In genomic region chr2:46500801-46501200, GRCh38 we compare ENCODE assay signal across 11 cellular contexts. TPM values are rescaled to one million over a fixed set of nuclear protein-coding genes. Genes with fewer than 3 reads are reported as not detected.
A peak's percentile ranks its signal among the peaks of the same experiment; 100 is the strongest.
DNase-seq lines count a peak whose midpoint lies in the region; ATAC-seq, FAIRE-seq and TF ChIP-seq lines count a peak whose summit lies in the region.
"Had no signal": no experiment of that assay in that cellular context is flagged by ENCODE, and none has a peak within 500 bp of the region (broad histone marks: within the 10 kb centered on the region; RNA-seq: fewer than 3 reads in every experiment).

No MANE protein-coding gene starts in this region.

- peaks cover 22% of the 10 kb centered on the region for H3K27me3 ChIP-seq in GM23338 (ENCODE audit: insufficient read depth)
- peaks cover 7% of the 10 kb centered on the region for H3K27me3 ChIP-seq in adipocyte (replicated peaks; ENCODE audit: control insufficient read depth, insufficient read depth, low read length)
- H3K27me3 ChIP-seq in prostate gland (replicated peaks; ENCODE audit: insufficient read depth), result no peaks in the 10 kb centered on the region
- H3K27me3 ChIP-seq: sigmoid colon had no signal

- 69% methylated on average over 6 of the region's 6 CpGs for WGBS in A549 (ENCODE audit: missing lambda C conversion rate)
- 80% methylated on average over 6 of the region's 6 CpGs for WGBS in prostate gland

- H3K9ac ChIP-seq in adipocyte (ENCODE audit: low read length), result no peak overlapping the region

- H3K36me3 ChIP-seq in GM23338 (ENCODE audit: insufficient read depth), result no peaks in the 10 kb centered on the region
- no peaks in the 10 kb centered on the region for H3K36me3 ChIP-seq in adipocyte (ENCODE audit: control insufficient read depth, insufficient read depth, low read length, severe bottlenecking)
- H3K36me3 ChIP-seq in prostate gland, result no peaks in the 10 kb centered on the region
- H3K36me3 ChIP-seq: sigmoid colon had no signal

- CTCF ChIA-PET in A549 (lab: Yijun Ruan, JAX), result interaction anchor here (0.7 kb wide), 1 partner anchor 149 kb away, joined by 3 read pairs; no protein-coding TSS in a partner anchor

- H3K4me3 Mint-ChIP-seq in GM23338, result no peak overlapping the region
- peak overlapping the region in 9 of 10 donors; percentile 42 to 97 (median 88) for H3K4me3 Mint-ChIP-seq in naive thymus-derived CD8-positive, alpha-beta T cell

- H3K4me2 ChIP-seq in A549 (peak overlapping the region; percentile 94), GM23338 (peak overlapping the region; percentile 82; the same call in 1 of the 2 replicates)

- no peaks in the 10 kb centered on the region for H4K20me1 ChIP-seq in GM23338 (replicated peaks; ENCODE audit: insufficient read depth)

- intact Hi-C loops in prostate gland (cut with DNase I), result no loop called here

- DNase-seq in A549 (ENCODE audit: low read depth in 1 of 2, low spot score in 1 of 2) (no peak), GM23338 (ENCODE audit: low spot score) (no peak), adipocyte (ENCODE audit: low read depth) (no peak), prostate gland (ENCODE audit: low spot score) (no peak), NCI-H2227 (lab: John Stamatoyannopoulos, UW; ENCODE audit: unreplicated experiment) (no peak), NCI-H345 treated with DMSO at 0.1 percent for 48 hours (lab: John Stamatoyannopoulos, UW; ENCODE audit: unreplicated experiment) (no peak)
- DNase-seq in naive thymus-derived CD8-positive, alpha-beta T cell, result no peak

- no peaks in the 10 kb centered on the region for H3K9me3 ChIP-seq in A549
- no peaks in the 10 kb centered on the region for H3K9me3 ChIP-seq in adipocyte (ENCODE audit: control insufficient read depth, low read length)
- H3K9me3 ChIP-seq in prostate gland, result no peaks in the 10 kb centered on the region
- H3K9me3 ChIP-seq: sigmoid colon had no signal

- H3K27me3 Mint-ChIP-seq in GM23338 (ENCODE audit: insufficient read depth, low read depth, poor library complexity), result peaks cover 26% of the 10 kb centered on the region
- no peaks in the 10 kb centered on the region for H3K27me3 Mint-ChIP-seq in naive thymus-derived CD8-positive, alpha-beta T cell

- H3K4me1 ChIP-seq in A549, result peaks cover 10% of the 10 kb centered on the region; the same call in 2 of the 3 replicates
- H3K4me1 ChIP-seq in GM23338 (ENCODE audit: insufficient read depth), result peaks cover 17% of the 10 kb centered on the region
- peaks cover 3% of the 10 kb centered on the region for H3K4me1 ChIP-seq in adipocyte (ENCODE audit: control insufficient read depth, insufficient read depth, low read length)
- H3K4me1 ChIP-seq in prostate gland (replicated peaks), result no peaks in the 10 kb centered on the region

- ATAC-seq in A549 (no peak), GM23338 (no peak), esophagus mucosa (no peak)
- no peak for ATAC-seq in naive thymus-derived CD8-positive, alpha-beta T cell

- no peaks in the 10 kb centered on the region for H3K79me2 ChIP-seq in GM23338 (replicated peaks; ENCODE audit: insufficient read depth)

- TF ChIP-seq POLR2A in A549 (IDR thresholded peaks at IDR 0.05; ENCODE audit: low read length), result no peak
- no peak for TF ChIP-seq POLR2A in prostate gland (IDR thresholded peaks at IDR 0.05)

- no peak overlapping the region for H2AFZ ChIP-seq in GM23338

- no peak for TF ChIP-seq EP300 in A549 (IDR thresholded peaks at IDR 0.05)

- H3K9me2 ChIP-seq in GM23338 (ENCODE audit: insufficient read depth), result no peaks in the 10 kb centered on the region

- no peak for FAIRE-seq in A549 (lab: Jason Lieb, UNC)

- H3F3A ChIP-seq in GM23338 (replicated peaks; ENCODE audit: low read depth), result no peaks in the 10 kb centered on the region; the same call in 1 of the 2 replicates

- TF ChIP-seq RAD21 in A549 (conservative IDR thresholded peaks at IDR 0.05 in 1 of 2, IDR thresholded peaks at IDR 0.05 in 1 of 2), result no peak

- peaks cover 13% of the 10 kb centered on the region for H3K4me1 Mint-ChIP-seq in GM23338
- H3K4me1 Mint-ChIP-seq in naive thymus-derived CD8-positive, alpha-beta T cell, result peaks cover 2 to 26% (median 17%) of the 10 kb centered on the region in 4 donors

- TF ChIP-seq CTCF in A549 (IDR thresholded peaks at IDR 0.05), result no peak
- no peak for TF ChIP-seq CTCF in GM23338 (conservative IDR thresholded peaks at IDR 0.05; ENCODE audit: low read depth in 2 of 2)
- no peak for TF ChIP-seq CTCF in prostate gland (IDR thresholded peaks at IDR 0.05)

- H3K27ac Mint-ChIP-seq in GM23338, result no peak overlapping the region
- H3K27ac Mint-ChIP-seq in naive thymus-derived CD8-positive, alpha-beta T cell, result peak overlapping the region in 6 of 10 donors; percentile 11 to 100 (median 69)

- H3K9me3 Mint-ChIP-seq in GM23338, result no peaks in the 10 kb centered on the region
- no peaks in the 10 kb centered on the region for H3K9me3 Mint-ChIP-seq in naive thymus-derived CD8-positive, alpha-beta T cell

- no peaks in the 10 kb centered on the region for H3K36me3 Mint-ChIP-seq in GM23338 (ENCODE audit: low read depth)
- no peaks in the 10 kb centered on the region for H3K36me3 Mint-ChIP-seq in naive thymus-derived CD8-positive, alpha-beta T cell

- H3K4me3 ChIP-seq in A549 (no peak overlapping the region; the same call in 1 of the 3 replicates), GM23338 (peak overlapping the region; percentile 68; the same call in 1 of the 2 replicates), adipocyte (ENCODE audit: low read length) (peak overlapping the region; percentile 93), prostate gland (no peak overlapping the region)

- POLR2A ChIA-PET in A549 (lab: Yijun Ruan, JAX), result no interaction called here
- POLR2A ChIA-PET in naive thymus-derived CD8-positive, alpha-beta T cell (lab: Charles Lee), result no interaction called here

- no peak overlapping the region for H3K27ac ChIP-seq in A549
- no peak overlapping the region for H3K27ac ChIP-seq in GM23338 (ENCODE audit: low read depth)
- peak overlapping the region in 1 of 2 donors; percentile 78 for H3K27ac ChIP-seq in prostate gland

TF ChIP-seq in A549, 52 proteins besides CTCF, POLR2A, EP300 and RAD21 (continues in another document):
- TF ChIP-seq NR3C1 (IDR thresholded peaks at IDR 0.05) (no peak), USF2 (IDR thresholded peaks at IDR 0.05) (no peak), TP53 (CRISPR knock-in tag; IDR thresholded peaks at IDR 0.05) (no peak)

TF ChIP-seq in GM23338, 12 proteins besides CTCF, POLR2A, EP300 and RAD21 (continues in another document):
- no peak for TF ChIP-seq ETS1 (IDR thresholded peaks at IDR 0.05)
- no peak for TF ChIP-seq POLR2AphosphoS5 (IDR thresholded peaks at IDR 0.05; ENCODE audit: low read depth)
- TF ChIP-seq NANOG (IDR thresholded peaks at IDR 0.05; ENCODE audit: borderline replicate concordance), result no peak

RNA-seq across cellular contexts. Expression of gene TMEM247, which starts 21.4 kb away (rescaled TPM):
- not detected in 2 replicates for polyA plus RNA-seq in A549 (2011; rRNA removed)
- not detected in 2 replicates for polyA plus RNA-seq in A549 (2012; cell fraction: cytosol; rRNA removed)
- not detected in 2 replicates for polyA plus RNA-seq in A549 (2012; cell fraction: nucleus; rRNA removed)
- not detected in 3 replicates for polyA plus RNA-seq in A549 (2017; fragmentation: RNase III; extraction: RNeasy Plus Mini Kit Qiagen cat#74134 plus additional on column Dnase treatment)
- not detected in 2 replicates for polyA minus RNA-seq in A549 (2011; rRNA and poly(A)+ RNA removed)
- total RNA-seq in GM23338 (2014; rRNA removed; shearing (Covaris generic)), result not detected in 2 replicates
- polyA plus RNA-seq in GM23338 (2016; fragmentation: Nextera tagmentation; extraction: Ambion mirVana), result not detected in 2 replicates
- not detected for total RNA-seq in naive thymus-derived CD8-positive, alpha-beta T cell
- polyA plus RNA-seq in naive thymus-derived CD8-positive, alpha-beta T cell, result not detected
- 1 to 10 TPM in 1 of 2 donors, not detected in 1; 2.6 TPM for total RNA-seq in prostate gland
- not detected for total RNA-seq in esophagus mucosa
- total RNA-seq: astrocyte, left lobe of liver, sigmoid colon had no signal
- polyA plus RNA-seq: sigmoid colon had no signal

RNA-seq across cellular contexts. Expression of gene RHOQ, which starts 41.5 kb away (rescaled TPM):
- polyA plus RNA-seq in A549 (2011; rRNA removed) (94.5 and 100 TPM in 2 replicates), A549 (2017; fragmentation: RNase III; extraction: RNeasy Plus Mini Kit Qiagen cat#74134 plus additional on column Dnase treatment) (58.8 to 75.5 TPM (median 63.0 TPM) in 3 replicates), GM23338 (2016; fragmentation: Nextera tagmentation; extraction: Ambion mirVana) (26.8 and 27.8 TPM in 2 replicates)
- polyA plus RNA-seq in A549 (2012; cell fraction: cytosol; rRNA removed), result 30.3 and 31.8 TPM in 2 replicates
- 56.7 and 84.5 TPM in 2 replicates for polyA plus RNA-seq in A549 (2012; cell fraction: nucleus; rRNA removed)
- polyA minus RNA-seq in A549 (2011; rRNA and poly(A)+ RNA removed), result 38.0 and 38.5 TPM in 2 replicates
- total RNA-seq in GM23338 (2014; rRNA removed; shearing (Covaris generic)), result 42.6 and 42.9 TPM in 2 replicates
- 10 to 100 TPM; 30.4 to 36.4 TPM for total RNA-seq in naive thymus-derived CD8-positive, alpha-beta T cell
- polyA plus RNA-seq in naive thymus-derived CD8-positive, alpha-beta T cell, result 1 to 10 TPM in 2 of 3 donors, under 1 TPM in 1; 0.61 to 1.8 (median 1.6) TPM
- total RNA-seq in prostate gland (10 to 100 TPM; 46.4 to 47.3 TPM), esophagus mucosa (9.2 TPM)

RNA-seq across cellular contexts. Expression of gene ATP6V1E2, which starts 41.6 kb away (rescaled TPM):
- 32.4 and 45.6 TPM in 2 replicates for polyA plus RNA-seq in A549 (2011; rRNA removed)
- polyA plus RNA-seq in A549 (2012; cell fraction: cytosol; rRNA removed), result 17.3 and 19.6 TPM in 2 replicates
- polyA plus RNA-seq in A549 (2012; cell fraction: nucleus; rRNA removed), result 11.1 and 13.5 TPM in 2 replicates
- 18.6 to 22.7 TPM (median 19.1 TPM) in 3 replicates for polyA plus RNA-seq in A549 (2017; fragmentation: RNase III; extraction: RNeasy Plus Mini Kit Qiagen cat#74134 plus additional on column Dnase treatment)
- 34.1 and 36.4 TPM in 2 replicates for polyA minus RNA-seq in A549 (2011; rRNA and poly(A)+ RNA removed)
- total RNA-seq in GM23338 (2014; rRNA removed; shearing (Covaris generic)), result 5.9 and 15.0 TPM in 2 replicates
- 6.8 and 7.0 TPM in 2 replicates for polyA plus RNA-seq in GM23338 (2016; fragmentation: Nextera tagmentation; extraction: Ambion mirVana)
- 10 to 100 TPM; 21.7 to 22.0 TPM for total RNA-seq in naive thymus-derived CD8-positive, alpha-beta T cell
- 10 to 100 TPM in 1 of 3 donors, 1 to 10 TPM in 2; 1.9 to 10.2 (median 9.4) TPM for polyA plus RNA-seq in naive thymus-derived CD8-positive, alpha-beta T cell
- 10 to 100 TPM; 16.5 to 23.5 TPM for total RNA-seq in prostate gland
- total RNA-seq in esophagus mucosa, result 3.2 TPM

Comparison
In these comparisons a context has a peak if more than half of its experiments do, and no peak if none do; other contexts are left out.
1. H3K4me3 ChIP-seq: peak in GM23338 (single experiment) and adipocyte (single experiment); none in A549 (single experiment) and prostate gland (0 of 2).